Comparison of ENCODE assay signal across 6 cellular contexts in the genomic region with DNA sequence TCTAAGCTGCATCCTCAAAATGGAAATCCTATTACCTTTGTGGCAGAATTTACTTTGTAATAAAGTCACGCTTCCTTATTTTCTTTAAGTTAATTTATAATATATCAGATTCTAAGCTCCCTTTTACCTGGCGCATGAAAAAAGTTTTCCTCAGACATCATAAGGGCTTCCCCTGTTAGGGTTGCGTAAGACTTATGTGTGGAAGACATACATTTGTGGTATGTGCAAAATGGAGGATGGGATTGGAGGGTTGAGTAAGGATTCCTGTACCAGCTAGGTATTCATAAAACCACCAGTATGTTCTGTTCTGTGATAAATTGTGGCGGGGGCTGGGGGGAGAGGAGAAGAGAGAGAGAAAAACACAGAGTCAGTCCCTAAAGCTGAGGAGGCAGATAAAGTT.
"Had no signal": no experiment of that assay in that cellular context is flagged by ENCODE, and none has a peak within 500 bp of the region (broad histone marks: within the 10 kb centered on the region; RNA-seq: fewer than 3 reads in every experiment).

No MANE protein-coding gene starts in this region.

- FAIRE-seq: HTR-8/SVneo, K562 had no signal

- H3K27ac ChIP-seq: HL-60, KMS-11 had no signal

- H3K4me3 ChIP-seq: K562 had no signal

- H3K4me2 ChIP-seq: KMS-11 had no signal

- H3K9ac ChIP-seq: KMS-11 had no signal

- DNase-seq: KBM-7, KG1 had no signal

- ATAC-seq: K562 had no signal
